10 cellular contexts compared by ENCODE assay signal in genomic region chr19:17339088-17339741, GRCh38. TPM values are rescaled to one million over a fixed set of nuclear protein-coding genes. Genes with fewer than 3 reads are reported as not detected.
DNase-seq lines count a peak whose midpoint lies in the region; ATAC-seq and TF ChIP-seq lines count a peak whose summit lies in the region.
"Had no signal": no experiment of that assay in that cellular context is flagged by ENCODE, and none has a peak within 500 bp of the region (broad histone marks: within the 10 kb centered on the region; RNA-seq: fewer than 3 reads in every experiment).

No MANE protein-coding gene starts in this region.

- DNase-seq in GM10266 (ENCODE audit: extremely low spot score) (peak; percentile 55), RWPE2 (ENCODE audit: low spot score) (peak; percentile 68), progenitor cell of endocrine pancreas (ENCODE audit: low spot score, unreplicated experiment) (no peak), LoVo (ENCODE audit: low spot score) (no peak), NCI-H146 (lab: John Stamatoyannopoulos, UW) (no peak), gastrocnemius medialis (no peak)
- DNase-seq in activated naive CD8-positive, alpha-beta T cell treated with anti-CD3 and anti-CD28 coated beads, Interleukin-2, amount 50 U/mL, for 24 hours, result peak; percentile 60
- DNase-seq: NCI-H2081 had no signal

- H3K36me3 ChIP-seq in RWPE2 (ENCODE audit: low read depth) (peaks cover 16% of the 10 kb centered on the region), gastrocnemius medialis (peaks cover 0 to 16% of the 10 kb centered on the region in 2 donors)
- H3K36me3 ChIP-seq: pancreas had no signal

- no peaks in the 10 kb centered on the region for H3K4me1 ChIP-seq in RWPE2 (ENCODE audit: insufficient read depth, poor library complexity, severe bottlenecking)
- peaks cover 19 to 22% of the 10 kb centered on the region in 2 donors for H3K4me1 ChIP-seq in gastrocnemius medialis

- peaks cover 2% of the 10 kb centered on the region for H3K36me3 Mint-ChIP-seq in activated naive CD8-positive, alpha-beta T cell treated with anti-CD3 and anti-CD28 coated beads, Interleukin-2, amount 50 U/mL, for 24 hours (ENCODE audit: low read depth)
- peaks cover 1% of the 10 kb centered on the region for H3K36me3 Mint-ChIP-seq in progenitor cell of endocrine pancreas (ENCODE audit: insufficient read depth)

- in situ Hi-C loops in gastrocnemius medialis (cut with MboI; ENCODE audit: low sequenced_read_pairs in 4 of 4), result no loop called here

- TF ChIP-seq POLR2A in gastrocnemius medialis (IDR thresholded peaks at IDR 0.05), result no peak

- peak overlapping the region; percentile 95 for H3K4me3 Mint-ChIP-seq in activated naive CD8-positive, alpha-beta T cell treated with anti-CD3 and anti-CD28 coated beads, Interleukin-2, amount 50 U/mL, for 24 hours
- peak overlapping the region; percentile 33 for H3K4me3 Mint-ChIP-seq in progenitor cell of endocrine pancreas (ENCODE audit: low read depth)

- no peak for TF ChIP-seq CTCF in GM10266 (IDR thresholded peaks at IDR 0.05; ENCODE audit: control insufficient read depth, insufficient read depth, low read depth, missing control alignments)
- no peak for TF ChIP-seq CTCF in RWPE2 (IDR thresholded peaks at IDR 0.05; ENCODE audit: poor library complexity, severe bottlenecking)
- TF ChIP-seq CTCF in progenitor cell of endocrine pancreas (IDR thresholded peaks at IDR 0.05; ENCODE audit: unreplicated experiment), result no peak
- TF ChIP-seq CTCF in gastrocnemius medialis (IDR thresholded peaks at IDR 0.05 in 4 of 5, conservative IDR thresholded peaks at IDR 0.05 in 1 of 5), result no peak

- intact Hi-C loops in gastrocnemius medialis (cut with DNase I; ENCODE audit: low total_unique reads), result loop anchor here (5.0 to 10.0 kb wide), 2 partner anchors 173 to 216 kb away; partner anchors contain the start of genes COLGALT1 and PGLS

- H3K9me3 Mint-ChIP-seq in activated naive CD8-positive, alpha-beta T cell treated with anti-CD3 and anti-CD28 coated beads, Interleukin-2, amount 50 U/mL, for 24 hours, result no peaks in the 10 kb centered on the region
- no peaks in the 10 kb centered on the region for H3K9me3 Mint-ChIP-seq in progenitor cell of endocrine pancreas (ENCODE audit: low read depth)

- H3K27me3 Mint-ChIP-seq in activated naive CD8-positive, alpha-beta T cell treated with anti-CD3 and anti-CD28 coated beads, Interleukin-2, amount 50 U/mL, for 24 hours, result no peaks in the 10 kb centered on the region
- H3K27me3 Mint-ChIP-seq in progenitor cell of endocrine pancreas, result no peaks in the 10 kb centered on the region

- H3K27ac Mint-ChIP-seq in activated naive CD8-positive, alpha-beta T cell treated with anti-CD3 and anti-CD28 coated beads, Interleukin-2, amount 50 U/mL, for 24 hours, result no peak overlapping the region
- H3K27ac Mint-ChIP-seq in progenitor cell of endocrine pancreas, result no peak overlapping the region

- H3K4me3 ChIP-seq in RWPE2 (ENCODE audit: severe bottlenecking) (no peak overlapping the region), gastrocnemius medialis (no peak overlapping the region)

- H3K27me3 ChIP-seq in RWPE2 (ENCODE audit: insufficient read depth, poor library complexity, severe bottlenecking) (no peaks in the 10 kb centered on the region), gastrocnemius medialis (no peaks in the 10 kb centered on the region)
- H3K27me3 ChIP-seq: pancreas had no signal

- peaks cover 21% of the 10 kb centered on the region for H3K4me1 Mint-ChIP-seq in activated naive CD8-positive, alpha-beta T cell treated with anti-CD3 and anti-CD28 coated beads, Interleukin-2, amount 50 U/mL, for 24 hours
- H3K4me1 Mint-ChIP-seq in progenitor cell of endocrine pancreas (ENCODE audit: low read depth), result peaks cover 7% of the 10 kb centered on the region

- no peak overlapping the region for H3K27ac ChIP-seq in RWPE2 (ENCODE audit: poor library complexity, severe bottlenecking)
- H3K27ac ChIP-seq in gastrocnemius medialis, result no peak overlapping the region
- H3K27ac ChIP-seq: pancreas had no signal

- H3K9me3 ChIP-seq in RWPE2 (ENCODE audit: severe bottlenecking), result no peaks in the 10 kb centered on the region
- H3K9me3 ChIP-seq in gastrocnemius medialis, result no peaks in the 10 kb centered on the region
- H3K9me3 ChIP-seq: pancreas had no signal

- no peak for ATAC-seq in RWPE2 (ENCODE audit: low read depth)
- no peak for ATAC-seq in activated naive CD8-positive, alpha-beta T cell treated with anti-CD3 and anti-CD28 coated beads, Interleukin-2, amount 50 U/mL, for 24 hours
- ATAC-seq in GM18858 (IDR thresholded peaks at IDR 0.05; ENCODE audit: unreplicated experiment), result no peak
- no peak for ATAC-seq in gastrocnemius medialis
- ATAC-seq: pancreas had no signal

RNA-seq across cellular contexts. Expression of gene GTPBP3, which starts 1.9 kb away (rescaled TPM):
- 44.5 and 46.9 TPM in 2 replicates for total RNA-seq in progenitor cell of endocrine pancreas
- 10 to 100 TPM in 3 of 4 donors, 1 to 10 TPM in 1; 6.7 to 21.3 (median 11.1) TPM for total RNA-seq in gastrocnemius medialis

RNA-seq across cellular contexts. Expression of gene ANO8, which starts 4.6 kb away (rescaled TPM):
- total RNA-seq in progenitor cell of endocrine pancreas (45.2 and 45.3 TPM in 2 replicates), gastrocnemius medialis (10 to 100 TPM in 2 of 4 donors, 1 to 10 TPM in 2; 6.2 to 24.5 (median 9.9) TPM)

RNA-seq across cellular contexts. Expression of gene DDA1, which starts 29.9 kb away (rescaled TPM):
- total RNA-seq in progenitor cell of endocrine pancreas (38.6 and 41.4 TPM in 2 replicates), gastrocnemius medialis (10 to 100 TPM; 18.7 to 40.0 (median 27.0) TPM)

RNA-seq across cellular contexts. Expression of gene MRPL34, which starts 33.5 kb away (rescaled TPM):
- total RNA-seq in progenitor cell of endocrine pancreas (54.0 and 54.4 TPM in 2 replicates), gastrocnemius medialis (100 to 1,000 TPM; 145 to 369 (median 249) TPM)

RNA-seq across cellular contexts. Expression of gene ABHD8, which starts 36.0 kb away (rescaled TPM):
- total RNA-seq in progenitor cell of endocrine pancreas, result 16.2 and 16.9 TPM in 2 replicates
- total RNA-seq in gastrocnemius medialis, result 10 to 100 TPM; 12.2 to 25.0 (median 19.8) TPM

Comparison
In these comparisons a context has a peak if more than half of its experiments do, and no peak if none do; other contexts are left out.
1. DNase-seq: peak in GM10266 (single experiment), RWPE2 (single experiment) and activated naive CD8-positive, alpha-beta T cell treated with anti-CD3 and anti-CD28 coated beads, Interleukin-2, amount 50 U/mL, for 24 hours (single experiment); none in progenitor cell of endocrine pancreas (single experiment), LoVo (single experiment), NCI-H146 (single experiment) and gastrocnemius medialis (0 of 2).